In the genomic region with DNA sequence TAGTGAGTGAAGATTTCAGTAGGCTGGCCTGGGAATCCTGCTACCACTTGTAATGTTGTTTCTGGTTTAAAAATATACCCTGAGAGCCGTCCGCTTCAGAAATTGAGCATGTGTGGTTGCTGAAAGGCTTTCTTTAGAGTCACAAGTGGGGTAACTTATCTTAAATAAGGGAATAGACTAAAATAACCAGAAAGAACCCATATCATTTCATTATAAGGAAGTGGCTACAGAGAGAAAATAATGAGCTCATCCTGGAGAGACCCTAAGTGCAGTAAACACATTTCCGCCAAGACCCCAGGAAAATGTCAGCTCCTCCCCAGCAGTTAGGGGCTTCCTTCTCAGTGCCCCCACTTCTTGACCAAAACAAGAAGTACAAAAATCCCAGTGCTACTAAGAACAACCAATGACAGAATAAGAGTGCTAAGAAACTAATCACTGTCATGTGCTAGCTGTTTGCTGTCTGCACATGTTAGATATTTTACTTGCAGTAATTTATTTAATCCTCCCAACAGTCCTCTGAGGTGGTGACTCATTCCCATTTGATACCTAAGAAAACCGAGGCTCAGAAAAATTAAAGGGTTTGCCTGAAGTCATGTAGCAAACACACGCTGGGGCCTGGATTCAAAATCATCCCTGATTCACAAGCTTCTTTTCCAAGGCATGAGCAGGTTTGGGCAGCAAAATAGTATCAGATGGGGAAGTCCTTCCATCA, we compare ENCODE assay signal across 21 cellular contexts.
DNase-seq lines count a peak whose midpoint lies in the region; FAIRE-seq and TF ChIP-seq lines count a peak whose summit lies in the region.
"Had no signal": no experiment of that assay in that cellular context is flagged by ENCODE, and none has a peak within 500 bp of the region (broad histone marks: within the 10 kb centered on the region; RNA-seq: fewer than 3 reads in every experiment).

No MANE protein-coding gene starts in this region.

- no peak for FAIRE-seq in astrocyte (lab: Jason Lieb, UNC)
- FAIRE-seq: endometrium, K562, pancreas had no signal

- H2AFZ ChIP-seq in astrocyte (ENCODE audit: low read depth, low read length): no peak overlapping the region
- H2AFZ ChIP-seq: PC-9 had no signal

- no peaks in the 10 kb centered on the region for H3K4me1 ChIP-seq in astrocyte (ENCODE audit: insufficient read depth, low read length)
- H3K4me1 ChIP-seq: tibial nerve had no signal

- peak; percentile 6 for DNase-seq in Caki2 (ENCODE audit: low read depth)
- DNase-seq in GM13977 (ENCODE audit: low spot score): peak; percentile 28
- DNase-seq in astrocyte (ENCODE audit: low read depth): peak; percentile 40
- DNase-seq in kidney tubule cell (ENCODE audit: low spot score): peak; percentile 40
- no peak for DNase-seq in hippocampal formation (lab: John Stamatoyannopoulos, UW)
- no peak for DNase-seq in stimulated activated CD4-positive, alpha-beta T cell treated with anti-CD3 and anti-CD28 coated beads, Interleukin-12 subunit alpha, Interleukin-12 subunit beta, amount 100 ng/mL, for 4 hours
- no peak for DNase-seq in GM10248 (ENCODE audit: extremely low spot score)
- DNase-seq: activated CD4-positive, CD25-positive, alpha-beta regulatory T cell; activated effector memory CD4-positive, alpha-beta T cell treated with anti-CD3 and anti-CD28 coated beads, Interleukin-2, amount 50 U/mL, for 16 hours; amniotic stem cell; cerebellar nuclear complex; glutamatergic neuron; naive B cell; NCI-H1105; NCI-H774; pancreas; PC-9; stimulated activated CD4-positive, alpha-beta T cell treated with anti-CD3 and anti-CD28 coated beads, Interleukin-4, amount 100 ng/mL, for 24 hours had no signal

- H3K27ac Mint-ChIP-seq in astrocyte (ENCODE audit: unreplicated experiment): no peak overlapping the region
- H3K27ac Mint-ChIP-seq: naive B cell had no signal

- H3K9me3 Mint-ChIP-seq in astrocyte (ENCODE audit: unreplicated experiment): peaks cover 10% of the 10 kb centered on the region

- H3K4me2 ChIP-seq in astrocyte (ENCODE audit: low read length): no peak overlapping the region
- H3K4me2 ChIP-seq: PC-9 had no signal

- peaks cover 42% of the 10 kb centered on the region for H4K20me1 ChIP-seq in astrocyte (ENCODE audit: insufficient read depth, low read length)

- H3K27me3 ChIP-seq in astrocyte (ENCODE audit: insufficient read depth, low read length): no peaks in the 10 kb centered on the region
- H3K27me3 ChIP-seq: pancreas, tibial nerve had no signal

- H3K4me1 Mint-ChIP-seq in astrocyte (ENCODE audit: low read depth, unreplicated experiment): peaks cover 9% of the 10 kb centered on the region

- peaks cover 7% of the 10 kb centered on the region for H3K9me3 ChIP-seq in astrocyte (ENCODE audit: insufficient read depth, low read depth, low read length)
- H3K9me3 ChIP-seq: pancreas had no signal

- CTCF ChIA-PET in GM10248 (lab: Yijun Ruan, JAX): interaction anchor here (0.7 to 1.6 kb wide), 7 partner anchors 19 to 194 kb away, joined by 3 to 6 read pairs (median 3); no protein-coding TSS in a partner anchor

- in situ Hi-C loops in Caki2 (cut with HindIII; ENCODE audit: low pct_unique_long_range_greater_than_20kb, low sequenced_read_pairs): no loop called here
- in situ Hi-C loops in GM13977 (cut with MboI; ENCODE audit: low pct_unique_long_range_greater_than_20kb, low sequenced_read_pairs, unreplicated experiment): no loop called here

- no peaks in the 10 kb centered on the region for H3K36me3 ChIP-seq in astrocyte (ENCODE audit: insufficient read depth, low read length)
- H3K36me3 ChIP-seq: pancreas, tibial nerve had no signal

- POLR2A ChIA-PET in GM10248 (lab: Yijun Ruan, JAX): interaction anchor here (0.7 kb wide), 1 partner anchor 51 kb away, joined by 3 read pairs; no protein-coding TSS in a partner anchor

- no peaks in the 10 kb centered on the region for H3K79me2 ChIP-seq in astrocyte (ENCODE audit: insufficient read depth, low read length)

- H3K9ac ChIP-seq in astrocyte (ENCODE audit: low read length): no peak overlapping the region

- no peak for TF ChIP-seq CTCF in GM13977 (IDR thresholded peaks at IDR 0.05; ENCODE audit: extremely low read depth, insufficient read depth, missing control alignments)
- TF ChIP-seq CTCF in astrocyte (IDR thresholded peaks at IDR 0.05; ENCODE audit: insufficient read depth, low read depth, low read length): no peak
- no peak for TF ChIP-seq CTCF in GM10248 (IDR thresholded peaks at IDR 0.05; ENCODE audit: control extremely low read depth, extremely low read depth, low read depth, missing control alignments)

- peaks cover 6% of the 10 kb centered on the region for H3K36me3 Mint-ChIP-seq in astrocyte (ENCODE audit: low read depth, unreplicated experiment)
- H3K36me3 Mint-ChIP-seq: naive B cell had no signal

- no peak overlapping the region for H3K4me3 ChIP-seq in astrocyte (ENCODE audit: insufficient read depth, low read depth, low read length)
- H3K4me3 ChIP-seq: K562, pancreas, PC-9, tibial nerve had no signal

- H3K27me3 Mint-ChIP-seq in astrocyte (ENCODE audit: low read depth, unreplicated experiment): no peaks in the 10 kb centered on the region
- H3K27me3 Mint-ChIP-seq: naive B cell had no signal

- H3K4me3 Mint-ChIP-seq in astrocyte (ENCODE audit: unreplicated experiment): no peak overlapping the region

- no peak overlapping the region for H3K27ac ChIP-seq in astrocyte (ENCODE audit: low read depth, low read length)
- H3K27ac ChIP-seq: pancreas, PC-9, tibial nerve had no signal

Comparison
In these comparisons a context has a peak if more than half of its experiments do, and no peak if none do; other contexts are left out.
1. DNase-seq: peak in Caki2 (single experiment), GM13977 (single experiment), astrocyte (single experiment) and kidney tubule cell (single experiment); none in hippocampal formation (0 of 2), stimulated activated CD4-positive, alpha-beta T cell treated with anti-CD3 and anti-CD28 coated beads, Interleukin-12 subunit alpha, Interleukin-12 subunit beta, amount 100 ng/mL, for 4 hours (single experiment) and GM10248 (single experiment).